Comparison of ENCODE assay signal across 24 cellular contexts in the genomic region with DNA sequence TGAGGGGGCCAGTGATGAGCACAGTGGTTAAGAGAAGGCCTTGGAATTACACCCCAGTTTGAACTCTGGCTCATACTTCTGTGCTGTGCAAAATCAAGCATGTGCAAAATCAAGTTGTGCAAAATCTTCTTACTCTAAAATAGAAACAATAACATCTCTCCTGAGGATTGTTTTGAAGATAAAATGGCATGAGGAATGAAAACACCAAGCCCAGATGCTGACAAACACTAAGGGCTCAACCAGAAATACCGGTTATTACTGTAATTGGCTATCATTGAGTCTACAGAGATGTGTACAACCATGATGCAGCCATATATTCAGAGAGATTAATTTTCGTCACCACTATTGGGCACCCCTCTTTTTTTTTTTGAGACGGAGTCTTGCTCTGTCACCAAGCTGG. TPM values are rescaled to one million over a fixed set of nuclear protein-coding genes. Genes with fewer than 3 reads are reported as not detected.
DNase-seq lines count a peak whose midpoint lies in the region; ATAC-seq and TF ChIP-seq lines count a peak whose summit lies in the region.
"Had no signal": no experiment of that assay in that cellular context is flagged by ENCODE, and none has a peak within 500 bp of the region (broad histone marks: within the 10 kb centered on the region; RNA-seq: fewer than 3 reads in every experiment).

No MANE protein-coding gene starts in this region.

- H3K27ac Mint-ChIP-seq in natural killer cell = peak overlapping the region in 1 of 2 donors; percentile 36
- H3K27ac Mint-ChIP-seq: H9 had no signal

- peaks cover 44 to 53% of the 10 kb centered on the region in 2 donors for H3K4me1 Mint-ChIP-seq in natural killer cell
- H3K4me1 Mint-ChIP-seq: H9 had no signal

- H3K79me2 ChIP-seq in parathyroid adenoma = no peaks in the 10 kb centered on the region

- no peaks in the 10 kb centered on the region for H4K20me1 ChIP-seq in BLaER1 treated with 17β-estradiol and CSF1 and Interleukin-3, amounts not matched to agents 10 nM and 100 nM

- H3K9ac ChIP-seq in BLaER1 treated with 17β-estradiol and CSF1 and Interleukin-3, amounts not matched to agents 10 nM and 100 nM = no peak overlapping the region
- no peak overlapping the region for H3K9ac ChIP-seq in parathyroid adenoma
- H3K9ac ChIP-seq: GM23248 had no signal

- BruUV-seq in Panc1 (replicated peaks; lab: Mats Ljungman, UMichigan) = no TSS peak

- ATAC-seq in Panc1 (no peak), GM21423 (IDR thresholded peaks at IDR 0.05; ENCODE audit: unreplicated experiment) (no peak), natural killer cell (no peak)
- ATAC-seq: A549, HepG2, K562 had no signal

- H3K4me2 ChIP-seq in BLaER1 treated with 17β-estradiol and CSF1 and Interleukin-3, amounts not matched to agents 10 nM and 100 nM = peak overlapping the region in 7 of 11 experiments; percentile 45 to 82 (median 65); a peak in 15 of 22 replicates
- H3K4me2 ChIP-seq in parathyroid adenoma (ENCODE audit: low read length) = no peak overlapping the region
- H3K4me2 ChIP-seq: A549 had no signal

- POLR2A ChIA-PET in Panc1 (lab: Charles Lee) = no interaction called here

- TF ChIP-seq CTCF in LNCaP clone FGC (IDR thresholded peaks at IDR 0.05; ENCODE audit: control insufficient read depth, extremely low read depth, insufficient read depth) (no peak), Panc1 (IDR thresholded peaks at IDR 0.05) (no peak), parathyroid adenoma (IDR thresholded peaks at IDR 0.05) (no peak), natural killer cell (IDR thresholded peaks at IDR 0.05) (no peak)

- H2AFZ ChIP-seq in parathyroid adenoma = peak overlapping the region; percentile 43
- H2AFZ ChIP-seq: GM23248 had no signal

- DNase-seq in LNCaP clone FGC (ENCODE audit: low read depth) (peak; percentile 25), Panc1 (ENCODE audit: low read depth, low spot score) (no peak), natural killer cell (no peak), H4 (ENCODE audit: low spot score) (no peak)
- DNase-seq: AML-193, Calu3, GM23248, H9, Kasumi-1, NCI-H1048, NCI-H1417, NCI-H1694, NCI-H2081, NCI-H774, Right ventricle myocardium superior, RPMI8226, T-helper 1 cell had no signal

- CTCF ChIA-PET in Panc1 (lab: Charles Lee) = no interaction called here

- H3K9me3 Mint-ChIP-seq in natural killer cell = no peaks in the 10 kb centered on the region
- H3K9me3 Mint-ChIP-seq: H9 had no signal

- H3K9me3 ChIP-seq in BLaER1 treated with 17β-estradiol and CSF1 and Interleukin-3, amounts not matched to agents 10 nM and 100 nM (replicated peaks in 1 of 11) = no peaks in the 10 kb centered on the region
- H3K9me3 ChIP-seq in Panc1 (ENCODE audit: control insufficient read depth, insufficient read depth, low read depth, low read length) = no peaks in the 10 kb centered on the region
- no peaks in the 10 kb centered on the region for H3K9me3 ChIP-seq in parathyroid adenoma (ENCODE audit: control insufficient read depth, low read length)
- H3K9me3 ChIP-seq: A549 had no signal

- no peaks in the 10 kb centered on the region for H3K36me3 ChIP-seq in BLaER1 treated with 17β-estradiol and CSF1 and Interleukin-3, amounts not matched to agents 10 nM and 100 nM
- H3K36me3 ChIP-seq in Panc1 (ENCODE audit: control insufficient read depth, insufficient read depth, low read length) (no peaks in the 10 kb centered on the region), parathyroid adenoma (ENCODE audit: control insufficient read depth, insufficient read depth, low read length) (no peaks in the 10 kb centered on the region)

- H3K4me3 ChIP-seq in BLaER1 treated with 17β-estradiol and CSF1 and Interleukin-3, amounts not matched to agents 10 nM and 100 nM = no peak overlapping the region
- H3K4me3 ChIP-seq in LNCaP clone FGC (ENCODE audit: low read depth, low read length) (no peak overlapping the region), Panc1 (ENCODE audit: low read depth in 2 of 2, low read length in 2 of 2) (no peak overlapping the region), parathyroid adenoma (ENCODE audit: low read depth, low read length) (no peak overlapping the region)
- H3K4me3 ChIP-seq: A549, GM23248, K562 had no signal

- no peak overlapping the region for H3K4me3 Mint-ChIP-seq in natural killer cell
- H3K4me3 Mint-ChIP-seq: H9 had no signal

- no peak overlapping the region for H3K27ac ChIP-seq in BLaER1 treated with 17β-estradiol and CSF1 and Interleukin-3, amounts not matched to agents 10 nM and 100 nM
- H3K27ac ChIP-seq in Panc1 (ENCODE audit: low read length) = peak overlapping the region; percentile 6; the same call in 1 of the 2 replicates
- peak overlapping the region; percentile 70 for H3K27ac ChIP-seq in parathyroid adenoma
- H3K27ac ChIP-seq: A549, C4-2B, GM23248 had no signal

- intact Hi-C loops in Panc1 (cut with micrococcal nuclease; ENCODE audit: unreplicated experiment) (no loop called here), natural killer cell (cut with micrococcal nuclease) (no loop called here)

- in situ Hi-C loops in Panc1 (cut with HindIII; ENCODE audit: low pct_unique_long_range_greater_than_20kb, low sequenced_read_pairs) = no loop called here

- H3K4me1 ChIP-seq in BLaER1 treated with 17β-estradiol and CSF1 and Interleukin-3, amounts not matched to agents 10 nM and 100 nM = peaks cover 13 to 59% (median 52%) of the 10 kb centered on the region in 10 experiments
- peaks cover 2% of the 10 kb centered on the region; the same call in 1 of the 2 replicates for H3K4me1 ChIP-seq in Panc1 (ENCODE audit: control insufficient read depth, insufficient read depth, low read length)
- peaks cover 15% of the 10 kb centered on the region for H3K4me1 ChIP-seq in parathyroid adenoma
- H3K4me1 ChIP-seq: A549 had no signal

- no peaks in the 10 kb centered on the region for H3K27me3 ChIP-seq in BLaER1 treated with 17β-estradiol and CSF1 and Interleukin-3, amounts not matched to agents 10 nM and 100 nM
- H3K27me3 ChIP-seq in Panc1 (ENCODE audit: control insufficient read depth, insufficient read depth, low read length) (no peaks in the 10 kb centered on the region), parathyroid adenoma (ENCODE audit: control insufficient read depth, insufficient read depth, low read length) (no peaks in the 10 kb centered on the region)

- no peaks in the 10 kb centered on the region for H3K36me3 Mint-ChIP-seq in natural killer cell

- no peaks in the 10 kb centered on the region for H3K27me3 Mint-ChIP-seq in natural killer cell (ENCODE audit: low read depth in 2 of 2)

RNA-seq across cellular contexts. Expression of a gene that starts 5.9 kb away (rescaled TPM):
- 3.1 TPM for total RNA-seq in Panc1 (2021; ENCODE audit: unreplicated experiment)
- 4.0 TPM for polyA plus RNA-seq in Panc1 (2012; ENCODE audit: insufficient read length)
- 1 to 10 TPM in 1 of 3 donors, under 1 TPM in 2; 0.31 to 1.2 (median 0.68) TPM for total RNA-seq in natural killer cell
- 0.12 TPM in 1 of 2 replicates, not detected in the other for total RNA-seq in H4 (2014; rRNA removed; shearing (Covaris generic))
- total RNA-seq: GM23248, Right ventricle myocardium superior had no signal

Comparison
In these comparisons a context has a peak if more than half of its experiments do, and no peak if none do; other contexts are left out.
1. H3K27ac ChIP-seq: peak in Panc1 (single experiment) and parathyroid adenoma (single experiment); none in BLaER1 treated with 17β-estradiol and CSF1 and Interleukin-3, amounts not matched to agents 10 nM and 100 nM (0 of 11).